9 cellular contexts compared by ENCODE assay signal in genomic region chr2:43142921-43143438, GRCh38.
DNase-seq lines count a peak whose midpoint lies in the region; ATAC-seq, FAIRE-seq and TF ChIP-seq lines count a peak whose summit lies in the region.
"Had no signal": no experiment of that assay in that cellular context is flagged by ENCODE, and none has a peak within 500 bp of the region (broad histone marks: within the 10 kb centered on the region; RNA-seq: fewer than 3 reads in every experiment).

No MANE protein-coding gene starts in this region.

- no peaks in the 10 kb centered on the region for H3K79me2 ChIP-seq in HepG2 (ENCODE audit: insufficient read depth, low read length)

- H3K27ac Mint-ChIP-seq in Caco-2 (ENCODE audit: unreplicated experiment) = peak overlapping the region; percentile 56

- H3K9me3 ChIP-seq in Caco-2 (no peaks in the 10 kb centered on the region), HepG2 (ENCODE audit: low read length) (no peaks in the 10 kb centered on the region)
- H3K9me3 ChIP-seq: esophagus squamous epithelium had no signal

- CTCF ChIA-PET in Caco-2 (lab: Charles Lee) = interaction anchor here (1.6 kb wide), 1 partner anchor 20 kb away, joined by 4 read pairs; no protein-coding TSS in a partner anchor
- CTCF ChIA-PET in HepG2 (lab: Yijun Ruan, JAX; ENCODE audit: low intra/inter-chr PET ratio, low total read pairs) = no interaction called here

- TF ChIP-seq EP300 in HepG2 (IDR thresholded peaks at IDR 0.05; ENCODE audit: low read depth in 2 of 2, low read length in 2 of 2) (no peak), HepG2 (CRISPR knock-in tag; IDR thresholded peaks at IDR 0.05; ENCODE audit: borderline replicate concordance) (no peak)

- H3K4me1 Mint-ChIP-seq in Caco-2 (ENCODE audit: low read depth, unreplicated experiment) = peaks cover 8% of the 10 kb centered on the region

- no peaks in the 10 kb centered on the region for H4K20me1 ChIP-seq in HepG2 (ENCODE audit: insufficient read depth, low read length)

- no TSS peak for BruUV-seq in Caco-2 (replicated peaks; lab: Mats Ljungman, UMichigan)
- BruUV-seq in HepG2 (replicated peaks; lab: Mats Ljungman, UMichigan) = no TSS peak

- H3K27me3 Mint-ChIP-seq in Caco-2 (ENCODE audit: insufficient read depth, unreplicated experiment) = no peaks in the 10 kb centered on the region

- H2AFZ ChIP-seq in HepG2 (ENCODE audit: low read length) = no peak overlapping the region

- H3K4me3 Mint-ChIP-seq in Caco-2 (ENCODE audit: unreplicated experiment) = no peak overlapping the region

- no peak for TF ChIP-seq POLR2A in HepG2 (IDR thresholded peaks at IDR 0.05; ENCODE audit: insufficient read depth in 1 of 2, low read depth in 2 of 2, low read length in 2 of 2)

- peak; percentile 75 for TF ChIP-seq RAD21 in HepG2 (CRISPR knock-in tag; IDR thresholded peaks at IDR 0.05)

- POLR2A ChIA-PET in Caco-2 (lab: Charles Lee) (no interaction called here), HepG2 (lab: Yijun Ruan, JAX) (interaction anchor here (0.9 to 3.2 kb wide), 3 partner anchors 79 to 84 kb away, joined by 3 to 14 read pairs (median 6); partner anchors contain the start of gene ZFP36L2)

- no peaks in the 10 kb centered on the region for H3K9me3 Mint-ChIP-seq in Caco-2 (ENCODE audit: unreplicated experiment)

- peak overlapping the region; percentile 0 for H3K27ac ChIP-seq in HepG2 (ENCODE audit: extremely low read length, insufficient read depth, low read length)
- H3K27ac ChIP-seq in dorsolateral prefrontal cortex = no peak overlapping the region
- H3K27ac ChIP-seq: esophagus squamous epithelium had no signal

- in situ Hi-C loops in HepG2 (cut with HindIII; ENCODE audit: extremely low pct_ligation_motif_present, low pct_unique_long_range_greater_than_20kb) = no loop called here

- peak overlapping the region; percentile 9; the same call in 1 of the 2 replicates for H3K4me2 ChIP-seq in HepG2 (ENCODE audit: low read depth, low read length)

- H3K4me1 ChIP-seq in Caco-2 (peaks cover 18% of the 10 kb centered on the region), HepG2 (ENCODE audit: insufficient read depth, low read length) (peaks cover 62% of the 10 kb centered on the region)

- no peaks in the 10 kb centered on the region for H3K27me3 ChIP-seq in Caco-2 (replicated peaks; ENCODE audit: control insufficient read depth, insufficient read depth, low read length)
- no peaks in the 10 kb centered on the region for H3K27me3 ChIP-seq in HepG2 (ENCODE audit: control insufficient read depth in 1 of 2, insufficient read depth in 2 of 2, low read length in 2 of 2)
- H3K27me3 ChIP-seq in dorsolateral prefrontal cortex = no peaks in the 10 kb centered on the region
- H3K27me3 ChIP-seq: esophagus squamous epithelium had no signal

- H3K36me3 Mint-ChIP-seq in Caco-2 (ENCODE audit: insufficient read depth, unreplicated experiment) = no peaks in the 10 kb centered on the region

- intact Hi-C loops in Caco-2 (cut with micrococcal nuclease; ENCODE audit: unreplicated experiment) (no loop called here), HepG2 (cut with micrococcal nuclease; ENCODE audit: unreplicated experiment) (no loop called here), dorsolateral prefrontal cortex (cut with DNase I) (no loop called here)

- H3K9ac ChIP-seq in HepG2 (ENCODE audit: insufficient read depth, low read depth, low read length) = no peak overlapping the region

- TF ChIP-seq CTCF in Caco-2 (IDR thresholded peaks at IDR 0.05; ENCODE audit: insufficient read depth in 1 of 2, low read depth in 1 of 2, low read length in 1 of 2, severe bottlenecking in 1 of 2, unreplicated experiment in 1 of 2) = no peak
- TF ChIP-seq CTCF in HepG2 (CRISPR knock-in tag; IDR thresholded peaks at IDR 0.05) = peak; percentile 70
- TF ChIP-seq CTCF in dorsolateral prefrontal cortex (IDR thresholded peaks at IDR 0.05 in 54 of 56, conservative IDR thresholded peaks at IDR 0.05 in 2 of 56; ENCODE audit: low read depth in 1 of 56, partially characterized antibody in 56 of 56) = no peak

- no peaks in the 10 kb centered on the region for H3K36me3 ChIP-seq in Caco-2 (ENCODE audit: control insufficient read depth, insufficient read depth, low read length)
- no peaks in the 10 kb centered on the region for H3K36me3 ChIP-seq in HepG2 (replicated peaks in 1 of 2; ENCODE audit: control insufficient read depth in 1 of 2, insufficient read depth in 2 of 2, low read length in 2 of 2)
- H3K36me3 ChIP-seq: esophagus squamous epithelium had no signal

- ATAC-seq in HepG2 = peak; percentile 86
- no peak for ATAC-seq in GM19467 (IDR thresholded peaks at IDR 0.05; ENCODE audit: unreplicated experiment)

- no peak overlapping the region for H3K4me3 ChIP-seq in Caco-2 (ENCODE audit: low read depth, low read length)
- H3K4me3 ChIP-seq in HepG2 (replicated peaks in 1 of 3; ENCODE audit: insufficient read depth in 1 of 3, low read depth in 2 of 3, low read length in 3 of 3) = no peak overlapping the region
- no peak overlapping the region for H3K4me3 ChIP-seq in dorsolateral prefrontal cortex
- H3K4me3 ChIP-seq: esophagus squamous epithelium had no signal

- 92% methylated on average over 7 of the region's 7 CpGs for WGBS in HepG2 (ENCODE audit: low lambda C conversion rate)

- no peak for FAIRE-seq in HepG2 (lab: Jason Lieb, UNC)

- peak; percentile 55 to 74 for DNase-seq in Caco-2
- peak; percentile 44 for DNase-seq in HT1080 (ENCODE audit: low read depth)
- peak; percentile 45 to 58 for DNase-seq in activated CD4-positive, alpha-beta T cell treated with anti-CD3 and anti-CD28 coated beads, Interleukin-2, amount 50 U/mL, for 48 hours
- DNase-seq in HepG2 (ENCODE audit: low spot score) = peak; percentile 78
- no peak for DNase-seq in GDM1 (lab: John Stamatoyannopoulos, UW)
- no peak for DNase-seq in GOT3 (lab: John Stamatoyannopoulos, UW)
- no peak for DNase-seq in dorsolateral prefrontal cortex
- DNase-seq: esophagus squamous epithelium had no signal

TF ChIP-seq in HepG2, 621 proteins besides CTCF, POLR2A, EP300 and RAD21 (continues in another document):
- TF ChIP-seq ZFAT (CRISPR knock-in tag; conservative IDR thresholded peaks at IDR 0.05) (no peak), ZFP90 (CRISPR knock-in tag; IDR thresholded peaks at IDR 0.05; ENCODE audit: borderline replicate concordance) (no peak), BORCS8-MEF2B (CRISPR knock-in tag; IDR thresholded peaks at IDR 0.05) (0 out of 2 replicates have a peak, but pooled peaks have one; percentile 19), IKZF1 (IDR thresholded peaks at IDR 0.05) (no peak), ZNF496 (CRISPR knock-in tag; IDR thresholded peaks at IDR 0.05; ENCODE audit: insufficient replicate concordance) (no peak), TERF1 (CRISPR knock-in tag; IDR thresholded peaks at IDR 0.05) (no peak), RXRA (CRISPR knock-in tag; IDR thresholded peaks at IDR 0.05) (peak; percentile 65; the same call in 1 of the 2 replicates), DBP (CRISPR knock-in tag; IDR thresholded peaks at IDR 0.05; ENCODE audit: not compliant biosample characterization) (no peak), BCL6 (CRISPR knock-in tag; IDR thresholded peaks at IDR 0.05) (no peak), PHF5A (CRISPR knock-in tag; IDR thresholded peaks at IDR 0.05; ENCODE audit: low read depth, unreplicated experiment) (no peak), ZNF775 (CRISPR knock-in tag; IDR thresholded peaks at IDR 0.05; ENCODE audit: borderline replicate concordance) (no peak), CBFB (CRISPR knock-in tag; IDR thresholded peaks at IDR 0.05) (no peak), RXRB (CRISPR knock-in tag; IDR thresholded peaks at IDR 0.05; ENCODE audit: borderline replicate concordance) (peak; percentile 27; the same call in 1 of the 2 replicates)
- TF ChIP-seq, protein P1, sequence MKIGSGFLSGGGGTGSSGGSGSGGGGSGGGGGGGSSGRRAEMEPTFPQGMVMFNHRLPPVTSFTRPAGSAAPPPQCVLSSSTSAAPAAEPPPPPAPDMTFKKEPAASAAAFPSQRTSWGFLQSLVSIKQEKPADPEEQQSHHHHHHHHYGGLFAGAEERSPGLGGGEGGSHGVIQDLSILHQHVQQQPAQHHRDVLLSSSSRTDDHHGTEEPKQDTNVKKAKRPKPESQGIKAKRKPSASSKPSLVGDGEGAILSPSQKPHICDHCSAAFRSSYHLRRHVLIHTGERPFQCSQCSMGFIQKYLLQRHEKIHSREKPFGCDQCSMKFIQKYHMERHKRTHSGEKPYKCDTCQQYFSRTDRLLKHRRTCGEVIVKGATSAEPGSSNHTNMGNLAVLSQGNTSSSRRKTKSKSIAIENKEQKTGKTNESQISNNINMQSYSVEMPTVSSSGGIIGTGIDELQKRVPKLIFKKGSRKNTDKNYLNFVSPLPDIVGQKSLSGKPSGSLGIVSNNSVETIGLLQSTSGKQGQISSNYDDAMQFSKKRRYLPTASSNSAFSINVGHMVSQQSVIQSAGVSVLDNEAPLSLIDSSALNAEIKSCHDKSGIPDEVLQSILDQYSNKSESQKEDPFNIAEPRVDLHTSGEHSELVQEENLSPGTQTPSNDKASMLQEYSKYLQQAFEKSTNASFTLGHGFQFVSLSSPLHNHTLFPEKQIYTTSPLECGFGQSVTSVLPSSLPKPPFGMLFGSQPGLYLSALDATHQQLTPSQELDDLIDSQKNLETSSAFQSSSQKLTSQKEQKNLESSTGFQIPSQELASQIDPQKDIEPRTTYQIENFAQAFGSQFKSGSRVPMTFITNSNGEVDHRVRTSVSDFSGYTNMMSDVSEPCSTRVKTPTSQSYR (CRISPR knock-in tag; IDR thresholded peaks at IDR 0.05; ENCODE audit: borderline replicate concordance) = no peak

Comparison
In these comparisons a context has a peak if more than half of its experiments do, and no peak if none do; other contexts are left out.
1. DNase-seq: peak in Caco-2 (2 of 2), HT1080 (single experiment), activated CD4-positive, alpha-beta T cell treated with anti-CD3 and anti-CD28 coated beads, Interleukin-2, amount 50 U/mL, for 48 hours (2 of 2) and HepG2 (single experiment); none in GDM1 (single experiment), GOT3 (single experiment) and dorsolateral prefrontal cortex (0 of 10).